ENCODE assay signal across 8 cellular contexts in the genomic region with DNA sequence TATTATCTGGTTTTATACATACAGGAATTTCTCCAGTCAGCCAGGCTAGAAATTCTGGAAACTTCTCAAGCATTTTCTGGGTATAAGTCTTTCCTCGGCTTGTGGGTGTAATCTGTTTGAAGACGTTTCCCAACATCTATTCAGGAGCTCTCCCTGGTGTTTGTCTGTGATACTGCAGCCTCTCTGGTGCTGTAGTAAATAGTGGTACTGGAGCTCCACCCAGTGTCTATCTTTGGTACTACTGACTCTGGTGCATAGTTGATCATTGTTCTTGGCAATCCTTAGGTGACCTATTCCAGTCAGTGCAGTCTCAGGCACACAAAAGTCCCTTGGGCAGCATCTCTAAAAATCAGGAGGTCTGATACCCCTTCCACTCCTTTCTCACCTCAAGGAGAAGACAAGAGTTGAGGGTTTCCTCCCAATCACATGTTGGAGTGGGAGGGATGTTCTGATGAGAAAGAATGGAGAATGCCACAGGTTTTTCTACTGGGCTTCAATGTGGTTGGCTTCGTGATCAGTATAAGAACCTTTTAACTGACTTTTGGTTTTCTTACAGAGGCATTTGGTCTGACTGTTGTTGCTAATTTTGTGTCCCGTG.
DNase-seq lines count a peak whose midpoint lies in the region; ATAC-seq and TF ChIP-seq lines count a peak whose summit lies in the region.

No MANE protein-coding gene starts in this region.

- CTCF ChIA-PET in HCT116 (lab: Charles Lee): interaction anchor here (0.6 to 3.5 kb wide), 18 partner anchors 14 to 1795 kb away, joined by 3 to 20 read pairs (median 4); partner anchors contain the start of gene MED4
- CTCF ChIA-PET in activated naive CD4-positive, alpha-beta T cell treated with anti-CD3 and anti-CD28 coated beads for 36 hours (lab: Charles Lee): interaction anchor here (0.6 to 6.9 kb wide), 27 partner anchors 15 to 646 kb away, joined by 3 to 88 read pairs (median 3); partner anchors contain the start of gene CYSLTR2

- TF ChIP-seq CTCF in GM10266 (IDR thresholded peaks at IDR 0.05; ENCODE audit: control insufficient read depth, insufficient read depth, low read depth, missing control alignments) (peak; percentile 98), HCT116 (IDR thresholded peaks at IDR 0.05 in 2 of 3, conservative IDR thresholded peaks at IDR 0.05 in 1 of 3; ENCODE audit: borderline replicate concordance in 1 of 3, insufficient read depth in 1 of 3, low read depth in 2 of 3, low read length in 2 of 3) (peak; percentile 99 to 100 (median 100)), glutamatergic neuron (IDR thresholded peaks at IDR 0.05; ENCODE audit: partially characterized antibody, unreplicated experiment) (peak; percentile 98)

- H3K9ac ChIP-seq in HCT116 (ENCODE audit: low read length): no peak overlapping the region

- 0 out of 4 replicates have a peak, but pooled peaks cover 0 to 3% of the 10 kb centered on the region in 2 experiments for H3K4me1 ChIP-seq in HCT116 (ENCODE audit: control insufficient read depth in 1 of 2, insufficient read depth in 2 of 2, low read length in 2 of 2)

- peaks cover 15% of the 10 kb centered on the region for H3K9me3 Mint-ChIP-seq in activated naive CD4-positive, alpha-beta T cell treated with anti-CD3 and anti-CD28 coated beads for 36 hours
- no peaks in the 10 kb centered on the region for H3K9me3 Mint-ChIP-seq in glutamatergic neuron (ENCODE audit: unreplicated experiment)

- H3K4me3 ChIP-seq in HCT116 (replicated peaks in 1 of 2; ENCODE audit: low read depth in 1 of 2, low read length in 2 of 2): no peak overlapping the region

- peaks cover 15% of the 10 kb centered on the region for H3K4me1 Mint-ChIP-seq in activated naive CD4-positive, alpha-beta T cell treated with anti-CD3 and anti-CD28 coated beads for 36 hours (ENCODE audit: low read depth)
- no peaks in the 10 kb centered on the region for H3K4me1 Mint-ChIP-seq in glutamatergic neuron (ENCODE audit: low read depth, unreplicated experiment)

- peak; percentile 100 for TF ChIP-seq RAD21 in HCT116 (IDR thresholded peaks at IDR 0.05; ENCODE audit: low read depth)

- no peaks in the 10 kb centered on the region for H3K36me3 ChIP-seq in HCT116 (ENCODE audit: control insufficient read depth in 1 of 2, insufficient read depth in 2 of 2, low read length in 2 of 2)

- H3K27me3 ChIP-seq in HCT116 (ENCODE audit: insufficient read depth, low read length): no peaks in the 10 kb centered on the region

- RAD21 ChIA-PET in HCT116 (lab: Charles Lee; ENCODE audit: low non-redundant PET in 1 of 2, low total read pairs in 2 of 2, uncharacterized antibody in 2 of 2, unreplicated experiment in 2 of 2): interaction anchor here (0.7 to 3.0 kb wide), 3 partner anchors 174 to 290 kb away, joined by 4 to 13 read pairs (median 5); no protein-coding TSS in a partner anchor

- no peak overlapping the region for H3K27ac ChIP-seq in HCT116 (ENCODE audit: low read depth, low read length)

- no peak for TF ChIP-seq POLR2A in HCT116 (IDR thresholded peaks at IDR 0.05; ENCODE audit: borderline replicate concordance, extremely low read depth, insufficient read depth, insufficient read length)

- no peak overlapping the region for H3K4me2 ChIP-seq in HCT116 (ENCODE audit: low read length)

- H3K79me2 ChIP-seq in HCT116 (ENCODE audit: insufficient read depth, low read length): no peaks in the 10 kb centered on the region

- H2AFZ ChIP-seq in HCT116 (ENCODE audit: low read depth, low read length, poor library complexity, severe bottlenecking): peak overlapping the region; percentile 83

- H3K4me3 Mint-ChIP-seq in activated naive CD4-positive, alpha-beta T cell treated with anti-CD3 and anti-CD28 coated beads for 36 hours: no peak overlapping the region
- H3K4me3 Mint-ChIP-seq in glutamatergic neuron (ENCODE audit: unreplicated experiment): no peak overlapping the region

- 0 out of 4 replicates have a peak, but pooled peaks cover 0 to 4% of the 10 kb centered on the region in 2 experiments for H3K9me3 ChIP-seq in HCT116 (ENCODE audit: control insufficient read depth in 1 of 2, insufficient read depth in 1 of 2, low read depth in 1 of 2, low read length in 2 of 2)

- no peaks in the 10 kb centered on the region for H3K9me2 ChIP-seq in HCT116 (ENCODE audit: insufficient read depth)

- BruUV-seq in HCT116 (replicated peaks; lab: Mats Ljungman, UMichigan): no TSS peak

- POLR2A ChIA-PET in HCT116 (lab: Charles Lee): no interaction called here

- no peak overlapping the region for H3K27ac Mint-ChIP-seq in activated naive CD4-positive, alpha-beta T cell treated with anti-CD3 and anti-CD28 coated beads for 36 hours
- no peak overlapping the region for H3K27ac Mint-ChIP-seq in glutamatergic neuron (ENCODE audit: unreplicated experiment)

- H4K20me1 ChIP-seq in HCT116 (ENCODE audit: insufficient read depth): no peaks in the 10 kb centered on the region

- H3K27me3 Mint-ChIP-seq in activated naive CD4-positive, alpha-beta T cell treated with anti-CD3 and anti-CD28 coated beads for 36 hours (ENCODE audit: low read depth): peaks cover 4% of the 10 kb centered on the region
- H3K27me3 Mint-ChIP-seq in glutamatergic neuron (ENCODE audit: unreplicated experiment): no peaks in the 10 kb centered on the region

- intact Hi-C loops in HCT116 (cut with micrococcal nuclease): loop anchor here (1.0 to 5.0 kb wide), 8 partner anchors 174 to 1938 kb away; partner anchors contain the start of genes MED4 and NUDT15
- intact Hi-C loops in activated naive CD4-positive, alpha-beta T cell treated with anti-CD3 and anti-CD28 coated beads for 36 hours (cut with micrococcal nuclease): loop anchor here (1.0 to 10.0 kb wide), 12 partner anchors 37 to 1874 kb away; partner anchors contain the start of genes CYSLTR2 and HTR2A

- ATAC-seq in HCT116 (peak; percentile 98), HG03457 (IDR thresholded peaks at IDR 0.05; ENCODE audit: unreplicated experiment) (no peak)

- DNase-seq in GM10266 (ENCODE audit: extremely low spot score) (peak; percentile 52), HCT116 (ENCODE audit: low read depth, low spot score) (peak; percentile 85), MV-4-11 (lab: John Stamatoyannopoulos, UW) (peak; percentile 80), SK-N-DZ (ENCODE audit: low spot score) (peak; percentile 84), glutamatergic neuron (peak; percentile 72), putamen (ENCODE audit: low spot score) (peak; percentile 79)
- peak; percentile 93 for DNase-seq in activated naive CD4-positive, alpha-beta T cell treated with anti-CD3 and anti-CD28 coated beads for 36 hours

- H3K36me3 Mint-ChIP-seq in activated naive CD4-positive, alpha-beta T cell treated with anti-CD3 and anti-CD28 coated beads for 36 hours (ENCODE audit: low read depth): no peaks in the 10 kb centered on the region
- H3K36me3 Mint-ChIP-seq in glutamatergic neuron (ENCODE audit: unreplicated experiment): peaks cover 5% of the 10 kb centered on the region

TF ChIP-seq in HCT116, 20 proteins besides CTCF, POLR2A, EP300 and RAD21:
- TF ChIP-seq TCF7L2 (IDR thresholded peaks at IDR 0.05; ENCODE audit: borderline replicate concordance, extremely low read depth, insufficient read depth, insufficient read length) (peak; percentile 40), ZFX (IDR thresholded peaks at IDR 0.05) (no peak)
TF ChIP-seq in HCT116: peak in this region for 1.
